9 cellular contexts compared by ENCODE assay signal in genomic region chr1:110634455-110635281, GRCh38. TPM values are rescaled to one million over a fixed set of nuclear protein-coding genes. Genes with fewer than 3 reads are reported as not detected.
DNase-seq lines count a peak whose midpoint lies in the region; ATAC-seq and TF ChIP-seq lines count a peak whose summit lies in the region.
"Had no signal": no experiment of that assay in that cellular context is flagged by ENCODE, and none has a peak within 500 bp of the region (broad histone marks: within the 10 kb centered on the region; RNA-seq: fewer than 3 reads in every experiment).

No MANE protein-coding gene starts in this region.

- DNase-seq in A673 (ENCODE audit: low spot score) (peak; percentile 76), GM19238 (ENCODE audit: insufficient read length, low spot score) (peak; percentile 43), cardiac fibroblast (ENCODE audit: low read depth in 2 of 2) (peak; percentile 68 to 72), neural progenitor cell (ENCODE audit: low spot score) (no peak)
- peak; percentile 30 for DNase-seq in activated CD4-positive, CD25-positive, alpha-beta regulatory T cell treated with anti-CD3 and anti-CD28 coated beads, Interleukin-2, amount 50 U/mL, for 16 hours (ENCODE audit: low read depth, low spot score)
- DNase-seq in naive thymus-derived CD4-positive, alpha-beta T cell = peak in 2 of 9 donors; percentile 65 to 75

- H3K4me1 ChIP-seq in A673 (ENCODE audit: insufficient read depth, low read length, poor library complexity, severe bottlenecking) (peaks cover 11% of the 10 kb centered on the region), subcutaneous abdominal adipose tissue (ENCODE audit: control insufficient read depth in 5 of 5, insufficient read depth in 5 of 5, low read length in 5 of 5) (peaks cover 3 to 19% (median 12%) of the 10 kb centered on the region in 5 donors), neural progenitor cell (no peaks in the 10 kb centered on the region)
- peaks cover 92 to 94% of the 10 kb centered on the region in 2 donors for H3K4me1 ChIP-seq in naive thymus-derived CD4-positive, alpha-beta T cell (ENCODE audit: control insufficient read depth in 2 of 2, insufficient read depth in 2 of 2, low read length in 2 of 2)

- ATAC-seq in HG03196 (IDR thresholded peaks at IDR 0.05; ENCODE audit: unreplicated experiment) = peak; percentile 69
- ATAC-seq in naive thymus-derived CD4-positive, alpha-beta T cell = peak; percentile 52

- H3K27me3 ChIP-seq in A673 (replicated peaks; ENCODE audit: insufficient read depth, low read depth, low read length, poor library complexity) = no peaks in the 10 kb centered on the region
- H3K27me3 ChIP-seq in naive thymus-derived CD4-positive, alpha-beta T cell (ENCODE audit: control insufficient read depth in 2 of 2, insufficient read depth in 2 of 2, low read length in 2 of 2) = no peaks in the 10 kb centered on the region
- peaks cover 0 to 6% (median 4%) of the 10 kb centered on the region in 5 donors for H3K27me3 ChIP-seq in subcutaneous abdominal adipose tissue (ENCODE audit: control insufficient read depth in 5 of 5, insufficient read depth in 4 of 5, low read length in 5 of 5)
- H3K27me3 ChIP-seq in neural progenitor cell = no peaks in the 10 kb centered on the region

- H3F3A ChIP-seq in neural progenitor cell (ENCODE audit: low read depth) = no peaks in the 10 kb centered on the region

- H3K9ac ChIP-seq in subcutaneous abdominal adipose tissue (ENCODE audit: low read length in 5 of 5) (no peak overlapping the region), neural progenitor cell (no peak overlapping the region)

- no peaks in the 10 kb centered on the region for H3K79me2 ChIP-seq in neural progenitor cell (ENCODE audit: low read depth)

- H4K20me1 ChIP-seq in neural progenitor cell (ENCODE audit: low read depth) = no peaks in the 10 kb centered on the region

- TF ChIP-seq CTCF in A673 (conservative IDR thresholded peaks at IDR 0.05; ENCODE audit: low read depth, low read length) = no peak
- TF ChIP-seq CTCF in cardiac fibroblast (IDR thresholded peaks at IDR 0.05; ENCODE audit: low read depth, low read length) = no peak
- no peak for TF ChIP-seq CTCF in neural progenitor cell (IDR thresholded peaks at IDR 0.05)

- no peaks in the 10 kb centered on the region for H3K27me3 Mint-ChIP-seq in naive thymus-derived CD4-positive, alpha-beta T cell
- no peaks in the 10 kb centered on the region for H3K27me3 Mint-ChIP-seq in neural progenitor cell (ENCODE audit: insufficient read depth, low read depth)

- no peak overlapping the region for H3K27ac ChIP-seq in A673 (ENCODE audit: low read depth, low read length, poor library complexity, severe bottlenecking)
- H3K27ac ChIP-seq in naive thymus-derived CD4-positive, alpha-beta T cell (ENCODE audit: low read depth, low read length) = peak overlapping the region; percentile 65
- peak overlapping the region; percentile 10 for H3K27ac ChIP-seq in subcutaneous abdominal adipose tissue (ENCODE audit: low read depth, low read length)
- H3K27ac ChIP-seq in neural progenitor cell = no peak overlapping the region

- no peak overlapping the region for H3K4me2 ChIP-seq in neural progenitor cell

- H3K27ac Mint-ChIP-seq in naive thymus-derived CD4-positive, alpha-beta T cell = peak overlapping the region in 6 of 9 donors; percentile 85 to 95 (median 90)
- no peak overlapping the region for H3K27ac Mint-ChIP-seq in neural progenitor cell

- H3K4me3 ChIP-seq in A673 (ENCODE audit: low read depth, low read length, poor library complexity, severe bottlenecking) = no peak overlapping the region
- H3K4me3 ChIP-seq in cardiac fibroblast (replicated peaks in 1 of 2; ENCODE audit: low read depth in 2 of 2, low read length in 2 of 2) = no peak overlapping the region
- H3K4me3 ChIP-seq in naive thymus-derived CD4-positive, alpha-beta T cell (ENCODE audit: low read length) = peak overlapping the region; percentile 6
- H3K4me3 ChIP-seq in subcutaneous abdominal adipose tissue (ENCODE audit: low read depth in 1 of 5, low read length in 5 of 5) = no peak overlapping the region
- no peak overlapping the region for H3K4me3 ChIP-seq in neural progenitor cell

- H3K4me3 Mint-ChIP-seq in naive thymus-derived CD4-positive, alpha-beta T cell = peak overlapping the region; percentile 48 to 81 (median 71)
- no peak overlapping the region for H3K4me3 Mint-ChIP-seq in neural progenitor cell

- POLR2A ChIA-PET in A673 (lab: Charles Lee; ENCODE audit: low non-redundant PET) = interaction anchor here (0.6 kb wide), 1 partner anchor 11 kb away, joined by 4 read pairs; no protein-coding TSS in a partner anchor
- POLR2A ChIA-PET in naive thymus-derived CD4-positive, alpha-beta T cell (lab: Charles Lee) = interaction anchor here (0.5 to 7.6 kb wide), 10 partner anchors 14 to 240 kb away, joined by 3 to 140 read pairs (median 9); partner anchors contain the start of gene KCNA3

- peaks cover 60 to 70% (median 65%) of the 10 kb centered on the region in 7 donors for H3K4me1 Mint-ChIP-seq in naive thymus-derived CD4-positive, alpha-beta T cell
- H3K4me1 Mint-ChIP-seq in neural progenitor cell = no peaks in the 10 kb centered on the region

- intact Hi-C loops in A673 (cut with micrococcal nuclease; ENCODE audit: unreplicated experiment) = no loop called here
- intact Hi-C loops in naive thymus-derived CD4-positive, alpha-beta T cell (cut with micrococcal nuclease) = loop anchor here (5.0 to 10.0 kb wide), 4 partner anchors 328 to 1110 kb away; partner anchors contain the start of genes LRIF1 (in 2 of the 2) and DENND2D (in 1 of the 2)

- H3K9me3 ChIP-seq in A673 (ENCODE audit: low read depth, low read length, poor library complexity, severe bottlenecking) = no peaks in the 10 kb centered on the region
- no peaks in the 10 kb centered on the region for H3K9me3 ChIP-seq in naive thymus-derived CD4-positive, alpha-beta T cell (ENCODE audit: control insufficient read depth in 2 of 3, low read length in 3 of 3)
- H3K9me3 ChIP-seq in subcutaneous abdominal adipose tissue (ENCODE audit: control insufficient read depth in 5 of 5, low read length in 5 of 5) = no peaks in the 10 kb centered on the region
- no peaks in the 10 kb centered on the region for H3K9me3 ChIP-seq in neural progenitor cell (ENCODE audit: low read depth)

- CTCF ChIA-PET in A673 (lab: Charles Lee) = interaction anchor here (1.2 kb wide), 1 partner anchor 15 kb away, joined by 3 read pairs; no protein-coding TSS in a partner anchor
- CTCF ChIA-PET in naive thymus-derived CD4-positive, alpha-beta T cell (lab: Charles Lee) = interaction anchor here (0.9 to 4.8 kb wide), 6 partner anchors 9 to 131 kb away, joined by 3 to 43 read pairs (median 10); partner anchors contain the start of gene KCNA3

- H3K36me3 ChIP-seq in A673 (ENCODE audit: insufficient read depth, low read length, poor library complexity, severe bottlenecking) = no peaks in the 10 kb centered on the region
- H3K36me3 ChIP-seq in naive thymus-derived CD4-positive, alpha-beta T cell (ENCODE audit: control insufficient read depth in 2 of 3, insufficient read depth in 3 of 3, low read length in 3 of 3) = no peaks in the 10 kb centered on the region
- H3K36me3 ChIP-seq in subcutaneous abdominal adipose tissue (ENCODE audit: control insufficient read depth in 5 of 5, insufficient read depth in 5 of 5, low read length in 5 of 5) = no peaks in the 10 kb centered on the region
- no peaks in the 10 kb centered on the region for H3K36me3 ChIP-seq in neural progenitor cell

- H3K9me3 Mint-ChIP-seq in naive thymus-derived CD4-positive, alpha-beta T cell = peaks cover 0 to 4% (median 0%) of the 10 kb centered on the region in 11 donors
- H3K9me3 Mint-ChIP-seq in neural progenitor cell = no peaks in the 10 kb centered on the region

- no peak overlapping the region for H2AFZ ChIP-seq in neural progenitor cell (replicated peaks)

- BruUV-seq in A673 (replicated peaks; lab: Mats Ljungman, UMichigan) = no TSS peak

- peaks cover 0 to 8% (median 0%) of the 10 kb centered on the region in 5 donors for H3K36me3 Mint-ChIP-seq in naive thymus-derived CD4-positive, alpha-beta T cell
- H3K36me3 Mint-ChIP-seq in neural progenitor cell = no peaks in the 10 kb centered on the region

RNA-seq across cellular contexts. Expression of gene KCNA2, which starts 28.5 kb away (rescaled TPM):
- total RNA-seq in A673 (2021) (34.2 and 46.6 TPM in 2 replicates), neural progenitor cell (ENCODE audit: low replicate concordance) (0.04 and 0.09 TPM in 2 replicates)
- 1 to 10 TPM in 3 of 5 experiments, under 1 TPM in 2; 0.62 to 4.6 (median 1.2) TPM for total RNA-seq in naive thymus-derived CD4-positive, alpha-beta T cell
- not detected for polyA plus RNA-seq in naive thymus-derived CD4-positive, alpha-beta T cell
- total RNA-seq: dermis microvascular lymphatic vessel endothelial cell had no signal

RNA-seq across cellular contexts. Expression of gene KCNA3, which starts 40.1 kb away (rescaled TPM):
- 0.15 and 0.43 TPM in 2 replicates for total RNA-seq in A673 (2021)
- 100 to 1,000 TPM in 3 of 5 experiments, 10 to 100 TPM in 2; 74.1 to 115 (median 108) TPM for total RNA-seq in naive thymus-derived CD4-positive, alpha-beta T cell
- polyA plus RNA-seq in naive thymus-derived CD4-positive, alpha-beta T cell = 100 to 1,000 TPM; 105 to 114 TPM
- 0.62 and 0.69 TPM in 2 replicates for total RNA-seq in neural progenitor cell (ENCODE audit: low replicate concordance)
- total RNA-seq: dermis microvascular lymphatic vessel endothelial cell had no signal

Comparison
In these comparisons a context has a peak if more than half of its experiments do, and no peak if none do; other contexts are left out.
1. H3K27ac ChIP-seq: peak in naive thymus-derived CD4-positive, alpha-beta T cell (single experiment) and subcutaneous abdominal adipose tissue (single experiment); none in A673 (single experiment) and neural progenitor cell (single experiment).
2. RNA of gene KCNA3, which starts 40.1 kb away (total RNA-seq): 74.1 to 115 TPM in naive thymus-derived CD4-positive, alpha-beta T cell; 0.62 to 0.69 TPM in neural progenitor cell and 0.15 to 0.43 TPM in A673; every median in the first group is over 10 times any median in the second.